26 cellular contexts compared by ENCODE assay signal in the genomic region with DNA sequence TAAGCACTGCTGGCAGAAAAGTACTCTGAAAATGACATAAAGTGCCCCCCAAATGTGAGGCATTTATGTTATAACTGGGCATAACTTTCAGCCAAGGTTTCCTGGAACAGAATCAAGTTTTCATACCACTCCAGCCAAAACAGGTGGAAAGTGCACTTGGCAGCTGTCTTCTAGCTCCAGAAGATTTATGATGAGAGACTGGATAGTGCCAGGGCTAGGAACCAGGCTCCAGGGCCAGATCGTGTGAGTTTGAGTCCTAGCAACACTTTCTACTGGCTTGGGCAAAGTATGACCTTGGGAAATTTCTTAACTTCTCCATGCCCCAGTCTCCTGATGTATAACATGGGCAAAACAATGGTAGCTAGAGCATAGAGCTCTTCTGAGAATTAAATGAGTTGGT.
DNase-seq lines count a peak whose midpoint lies in the region; ATAC-seq and TF ChIP-seq lines count a peak whose summit lies in the region.
"Had no signal": no experiment of that assay in that cellular context is flagged by ENCODE, and none has a peak within 500 bp of the region (broad histone marks: within the 10 kb centered on the region; RNA-seq: fewer than 3 reads in every experiment).

No MANE protein-coding gene starts in this region.

- CTCF ChIA-PET in MCF 10A (lab: Yijun Ruan, JAX), result interaction anchor here (0.5 to 4.9 kb wide), 7 partner anchors 11 to 456 kb away, joined by 3 to 94 read pairs (median 3); no protein-coding TSS in a partner anchor
- CTCF ChIA-PET in mammary epithelial cell (lab: Charles Lee; ENCODE audit: low non-redundant PET), result interaction anchor here (0.6 kb wide), 1 partner anchor 505 kb away, joined by 6 read pairs; no protein-coding TSS in a partner anchor

- H3K4me1 Mint-ChIP-seq in MCF 10A (ENCODE audit: insufficient read depth, unreplicated experiment) (peaks cover 22% of the 10 kb centered on the region), type B pancreatic cell (ENCODE audit: unreplicated experiment) (peaks cover 36% of the 10 kb centered on the region), neural progenitor cell (peaks cover 33% of the 10 kb centered on the region)
- H3K4me1 Mint-ChIP-seq: B cell had no signal

- H3K9me3 ChIP-seq in mammary epithelial cell (replicated peaks; ENCODE audit: insufficient read depth, low read length) (no peaks in the 10 kb centered on the region), neural progenitor cell (ENCODE audit: low read depth) (no peaks in the 10 kb centered on the region)
- H3K9me3 ChIP-seq: Caco-2, left lung, upper lobe of right lung had no signal

- ATAC-seq in GM19328 (IDR thresholded peaks at IDR 0.05; ENCODE audit: unreplicated experiment), result no peak
- ATAC-seq: K562, left lung, Right ventricle myocardium inferior, upper lobe of right lung had no signal

- no peak overlapping the region for H3K27ac Mint-ChIP-seq in MCF 10A (ENCODE audit: low read depth, unreplicated experiment)
- H3K27ac Mint-ChIP-seq in type B pancreatic cell, result peak overlapping the region; percentile 39
- H3K27ac Mint-ChIP-seq in neural progenitor cell, result no peak overlapping the region
- H3K27ac Mint-ChIP-seq: B cell; dendritic cell treated with granulocyte-macrophage colony-stimulating factor and Interleukin-4, amounts not matched to agents 40 ng/mL and 50 ng/mL, for 4 days; naive B cell had no signal

- H3K9ac ChIP-seq in mammary epithelial cell (ENCODE audit: insufficient read depth, low read length), result no peak overlapping the region
- no peak overlapping the region for H3K9ac ChIP-seq in neural progenitor cell

- H3K79me2 ChIP-seq in mammary epithelial cell (ENCODE audit: insufficient read depth, low read length) (no peaks in the 10 kb centered on the region), neural progenitor cell (ENCODE audit: low read depth) (no peaks in the 10 kb centered on the region)

- H3K27me3 ChIP-seq in mammary epithelial cell (ENCODE audit: insufficient read depth, low read length) (no peaks in the 10 kb centered on the region), neural progenitor cell (peaks cover 40% of the 10 kb centered on the region)
- H3K27me3 ChIP-seq: upper lobe of right lung had no signal

- BruUV-seq in MCF 10A (replicated peaks; lab: Mats Ljungman, UMichigan) (no TSS peak), mammary epithelial cell (replicated peaks; lab: Mats Ljungman, UMichigan) (no TSS peak)

- H3K36me3 Mint-ChIP-seq in MCF 10A (ENCODE audit: insufficient read depth, unreplicated experiment) (no peaks in the 10 kb centered on the region), type B pancreatic cell (no peaks in the 10 kb centered on the region), neural progenitor cell (no peaks in the 10 kb centered on the region)
- H3K36me3 Mint-ChIP-seq: naive B cell had no signal

- no peaks in the 10 kb centered on the region for H3K4me1 ChIP-seq in mammary epithelial cell (ENCODE audit: insufficient read depth, low read length)
- no peaks in the 10 kb centered on the region for H3K4me1 ChIP-seq in neural progenitor cell
- H3K4me1 ChIP-seq: left lung had no signal

- H2AFZ ChIP-seq in mammary epithelial cell (ENCODE audit: low read depth, low read length) (no peak overlapping the region), neural progenitor cell (replicated peaks) (no peak overlapping the region)
- H2AFZ ChIP-seq: PC-9 had no signal

- intact Hi-C loops in MCF 10A (cut with micrococcal nuclease) (no loop called here), mammary epithelial cell (cut with micrococcal nuclease) (loop anchor here (5.0 kb wide), 1 partner anchor 139 kb away; no protein-coding TSS in a partner anchor)

- POLR2A ChIA-PET in MCF 10A (lab: Yijun Ruan, JAX), result interaction anchor here (1.0 to 1.3 kb wide), 3 partner anchors 9 to 75 kb away, joined by 3 to 5 read pairs (median 3); no protein-coding TSS in a partner anchor

- H3K4me2 ChIP-seq in mammary epithelial cell (ENCODE audit: insufficient read depth, low read depth, low read length) (no peak overlapping the region), neural progenitor cell (no peak overlapping the region)
- H3K4me2 ChIP-seq: PC-9, smooth muscle cell had no signal

- TF ChIP-seq CTCF in MCF 10A (IDR thresholded peaks at IDR 0.05; ENCODE audit: unreplicated experiment) (no peak), mammary epithelial cell (conservative IDR thresholded peaks at IDR 0.05 in 1 of 2, IDR thresholded peaks at IDR 0.05 in 1 of 2; ENCODE audit: extremely low read depth in 1 of 2, insufficient read depth in 1 of 2, low read depth in 1 of 2, low read length in 2 of 2) (no peak), type B pancreatic cell (conservative IDR thresholded peaks at IDR 0.05) (no peak), neural progenitor cell (IDR thresholded peaks at IDR 0.05) (no peak)

- no peaks in the 10 kb centered on the region for H3K36me3 ChIP-seq in mammary epithelial cell (ENCODE audit: insufficient read depth, low read length)
- no peaks in the 10 kb centered on the region for H3K36me3 ChIP-seq in neural progenitor cell
- H3K36me3 ChIP-seq: left lung, upper lobe of right lung had no signal

- H3K27me3 Mint-ChIP-seq in MCF 10A (ENCODE audit: insufficient read depth, unreplicated experiment) (no peaks in the 10 kb centered on the region), type B pancreatic cell (peaks cover 3% of the 10 kb centered on the region), neural progenitor cell (ENCODE audit: insufficient read depth, low read depth) (peaks cover 7% of the 10 kb centered on the region)

- dilution Hi-C loops in mammary epithelial cell (cut with HindIII; ENCODE audit: low sequenced_read_pairs), result no loop called here

- H3K27ac ChIP-seq in mammary epithelial cell (ENCODE audit: insufficient read depth, low read depth, low read length), result no peak overlapping the region
- no peak overlapping the region for H3K27ac ChIP-seq in neural progenitor cell
- H3K27ac ChIP-seq: left lung, PC-9, upper lobe of right lung had no signal

- no peaks in the 10 kb centered on the region for H3F3A ChIP-seq in neural progenitor cell (ENCODE audit: low read depth)

- H4K20me1 ChIP-seq in mammary epithelial cell (ENCODE audit: insufficient read depth, low read length) (no peaks in the 10 kb centered on the region), neural progenitor cell (ENCODE audit: low read depth) (peaks cover 7% of the 10 kb centered on the region)

- H3K9me3 Mint-ChIP-seq in MCF 10A (ENCODE audit: unreplicated experiment), result no peaks in the 10 kb centered on the region
- no peaks in the 10 kb centered on the region for H3K9me3 Mint-ChIP-seq in type B pancreatic cell
- no peaks in the 10 kb centered on the region for H3K9me3 Mint-ChIP-seq in neural progenitor cell
- H3K9me3 Mint-ChIP-seq: dendritic cell treated with granulocyte-macrophage colony-stimulating factor and Interleukin-4, amounts not matched to agents 40 ng/mL and 50 ng/mL, for 4 days had no signal

- DNase-seq in MCF 10A (ENCODE audit: unreplicated experiment) (peak; percentile 64), mammary epithelial cell (no peak), NCI-H69 (lab: John Stamatoyannopoulos, UW) (peak; percentile 60), myocyte (ENCODE audit: low read depth) (peak; percentile 20), type B pancreatic cell (ENCODE audit: extremely low spot score, unreplicated experiment) (no peak), neural progenitor cell (ENCODE audit: low spot score) (no peak)
- DNase-seq in activated naive CD4-positive, alpha-beta T cell treated with Interleukin-2 at 50 U/mL for 16 hours, result no peak
- DNase-seq: activated CD4-positive, alpha-beta T cell treated with anti-CD3 and anti-CD28 coated beads for 4 hours; activated gamma-delta T cell; activated T-cell treated with anti-CD3 and anti-CD28 coated beads, Interleukin-2, amount 50 U/mL, for 1 hour; Caco-2; central memory CD4-positive, alpha-beta T cell; left lung; MM.1S; naive B cell; NCI-H187; nucleus accumbens; PC-9; stimulated activated CD4-positive, alpha-beta T cell treated with anti-CD3 and anti-CD28 coated beads, Interleukin-2, amount 100 ng/mL, for 24 hours; upper lobe of right lung had no signal

- in situ Hi-C loops in mammary epithelial cell (cut with MboI; ENCODE audit: low sequenced_read_pairs in 2 of 2), result no loop called here

- H3K4me3 Mint-ChIP-seq in MCF 10A (ENCODE audit: unreplicated experiment), result no peak overlapping the region
- no peak overlapping the region for H3K4me3 Mint-ChIP-seq in type B pancreatic cell
- H3K4me3 Mint-ChIP-seq in neural progenitor cell, result no peak overlapping the region
- H3K4me3 Mint-ChIP-seq: B cell; dendritic cell treated with granulocyte-macrophage colony-stimulating factor and Interleukin-4, amounts not matched to agents 40 ng/mL and 50 ng/mL, for 4 days; naive B cell had no signal

- WGBS in mammary epithelial cell (ENCODE audit: low coverage, missing lambda C conversion rate), result 0% methylated on average over 1 of the region's 1 CpG

- H3K4me3 ChIP-seq in mammary epithelial cell (replicated peaks in 1 of 3; ENCODE audit: insufficient read depth in 1 of 3, low read depth in 2 of 3, low read length in 3 of 3) (no peak overlapping the region), neural progenitor cell (no peak overlapping the region)
- H3K4me3 ChIP-seq: K562, left lung, PC-9, smooth muscle cell, upper lobe of right lung had no signal

Comparison
In these comparisons a context has a peak if more than half of its experiments do, and no peak if none do; other contexts are left out.
1. DNase-seq: peak in MCF 10A (single experiment), NCI-H69 (single experiment) and myocyte (single experiment); none in mammary epithelial cell (single experiment), type B pancreatic cell (single experiment), activated naive CD4-positive, alpha-beta T cell treated with Interleukin-2 at 50 U/mL for 16 hours (single experiment) and neural progenitor cell (single experiment).